Comparison of ENCODE assay signal across 22 cellular contexts in the genomic region with DNA sequence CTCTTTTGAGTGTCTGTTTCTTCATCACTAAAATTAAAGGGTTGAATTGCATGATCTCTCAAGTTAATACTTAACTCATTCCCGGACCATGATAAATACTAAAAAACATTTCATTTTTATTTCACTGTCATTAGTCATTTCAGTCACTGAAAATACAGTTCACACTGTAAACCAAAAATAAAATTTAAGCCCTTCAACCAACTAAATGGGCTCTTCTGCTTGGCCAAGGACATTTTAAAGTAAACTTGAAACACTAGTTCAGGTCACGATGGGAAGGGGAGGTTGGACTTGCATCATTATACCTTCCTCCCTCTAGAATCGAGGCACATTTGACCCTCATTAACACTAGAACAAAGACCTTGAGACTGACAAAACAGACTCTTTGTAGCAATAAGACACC. TPM values are rescaled to one million over a fixed set of nuclear protein-coding genes. Genes with fewer than 3 reads are reported as not detected.
A peak's percentile ranks its signal among the peaks of the same experiment; 100 is the strongest.
DNase-seq lines count a peak whose midpoint lies in the region; ATAC-seq, FAIRE-seq and TF ChIP-seq lines count a peak whose summit lies in the region.
"Had no signal": no experiment of that assay in that cellular context is flagged by ENCODE, and none has a peak within 500 bp of the region (broad histone marks: within the 10 kb centered on the region; RNA-seq: fewer than 3 reads in every experiment).

No MANE protein-coding gene starts in this region.

- H3K27me3 Mint-ChIP-seq in activated T-cell treated with anti-CD3 and anti-CD28 coated beads, Interleukin-2, amount 50 U/mL, for 72 hours (ENCODE audit: low read depth), result no peaks in the 10 kb centered on the region
- H3K27me3 Mint-ChIP-seq in WTC11 (ENCODE audit: low read depth) (peaks cover 9% of the 10 kb centered on the region), nephron progenitor cell (ENCODE audit: low read depth, poor library complexity) (peaks cover 6% of the 10 kb centered on the region)

- intact Hi-C loops in left lung (cut with DNase I), result no loop called here

- FAIRE-seq in GM19239 (lab: Jason Lieb, UNC), result peak; percentile 85
- FAIRE-seq: RCC 7860 had no signal

- POLR2A ChIA-PET in WTC11 (lab: Charles Lee), result no interaction called here

- no peaks in the 10 kb centered on the region for H3K9me3 Mint-ChIP-seq in activated T-cell treated with anti-CD3 and anti-CD28 coated beads, Interleukin-2, amount 50 U/mL, for 72 hours
- H3K9me3 Mint-ChIP-seq in WTC11, result no peaks in the 10 kb centered on the region
- H3K9me3 Mint-ChIP-seq in nephron progenitor cell, result no peaks in the 10 kb centered on the region

- peaks cover 0 to 27% of the 10 kb centered on the region in 2 donors for H3K4me1 ChIP-seq in left lung

- peak overlapping the region; percentile 21 for H3K27ac Mint-ChIP-seq in activated T-cell treated with anti-CD3 and anti-CD28 coated beads, Interleukin-2, amount 50 U/mL, for 72 hours
- H3K27ac Mint-ChIP-seq in WTC11 (peak overlapping the region; percentile 87; the same call in 1 of the 2 replicates), nephron progenitor cell (no peak overlapping the region)

- DNase-seq in activated T-cell treated with anti-CD3 and anti-CD28 coated beads, Interleukin-2, amount 50 U/mL, for 72 hours, result no peak
- DNase-seq in activated T-cell treated with anti-CD3 and anti-CD28 coated beads, Interleukin-2, amount 50 U/mL, for 48 hours, result no peak
- DNase-seq in GM19239 (ENCODE audit: insufficient read length, low spot score) (no peak), WTC11 (ENCODE audit: low spot score) (no peak), left lung (no peak), T-helper 9 cell (no peak), nephron progenitor cell (no peak), SHP77 (lab: John Stamatoyannopoulos, UW) (no peak)
- DNase-seq: 8988T, C1 segment of cervical spinal cord, DMS 273 treated with DMSO at 0.1 percent for 48 hours, IMR-90, NCI-H1105 treated with DMSO at 0.1 percent for 48 hours, NCI-H1694 treated with DMSO at 0.1 percent for 48 hours, NCI-H2107, NCI-H2227 treated with DMSO at 0.1 percent for 48 hours, NCI-H524 treated with DMSO at 0.1 percent for 48 hours, SHP77 treated with DMSO at 0.1 percent for 48 hours had no signal

- H3K9me3 ChIP-seq in left lung, result no peaks in the 10 kb centered on the region

- no peaks in the 10 kb centered on the region for H3K4me1 Mint-ChIP-seq in activated T-cell treated with anti-CD3 and anti-CD28 coated beads, Interleukin-2, amount 50 U/mL, for 72 hours (ENCODE audit: low read depth)
- H3K4me1 Mint-ChIP-seq in WTC11 (peaks cover 3% of the 10 kb centered on the region), nephron progenitor cell (no peaks in the 10 kb centered on the region)

- H3K27me3 ChIP-seq in left lung, result no peaks in the 10 kb centered on the region

- peak overlapping the region; percentile 61 to 86 for H3K27ac ChIP-seq in left lung

- H3K36me3 ChIP-seq in left lung, result no peaks in the 10 kb centered on the region

- no peaks in the 10 kb centered on the region for H3K36me3 Mint-ChIP-seq in activated T-cell treated with anti-CD3 and anti-CD28 coated beads, Interleukin-2, amount 50 U/mL, for 72 hours (ENCODE audit: insufficient read depth in 2 of 2)
- no peaks in the 10 kb centered on the region for H3K36me3 Mint-ChIP-seq in WTC11
- H3K36me3 Mint-ChIP-seq in nephron progenitor cell (ENCODE audit: low read depth), result no peaks in the 10 kb centered on the region

- H3K4me3 Mint-ChIP-seq in activated T-cell treated with anti-CD3 and anti-CD28 coated beads, Interleukin-2, amount 50 U/mL, for 72 hours, result peak overlapping the region in 1 of 2 donors; percentile 29
- H3K4me3 Mint-ChIP-seq in WTC11 (no peak overlapping the region), nephron progenitor cell (no peak overlapping the region)

- no peak for TF ChIP-seq CTCF in WTC11 (IDR thresholded peaks at IDR 0.05)
- no peak for TF ChIP-seq CTCF in left lung (IDR thresholded peaks at IDR 0.05)
- no peak for TF ChIP-seq CTCF in nephron progenitor cell (IDR thresholded peaks at IDR 0.05)

- CTCF ChIA-PET in WTC11 (lab: Charles Lee), result no interaction called here

- H3K4me3 ChIP-seq in left lung, result no peak overlapping the region

- ATAC-seq in activated T-cell treated with anti-CD3 and anti-CD28 coated beads, Interleukin-2, amount 50 U/mL, for 72 hours (replicated peaks in 1 of 2), result no peak
- ATAC-seq in WTC11 (no peak), left lung (no peak)
- ATAC-seq: SK-N-SH treated with all-trans-retinoic acid at 6 μM for 48 hours had no signal

TF ChIP-seq in WTC11, 78 proteins besides CTCF, POLR2A, EP300 and RAD21:
- TF ChIP-seq ZNF121 (CRISPR knock-in tag; IDR thresholded peaks at IDR 0.05), result no peak
- TF ChIP-seq TEAD4 (CRISPR knock-in tag; IDR thresholded peaks at IDR 0.05), result no peak
- TF ChIP-seq EMX1 (CRISPR knock-in tag; IDR thresholded peaks at IDR 0.05), result no peak
- TF ChIP-seq ETV6 (CRISPR knock-in tag; IDR thresholded peaks at IDR 0.05), result no peak
- TF ChIP-seq, protein P1, sequence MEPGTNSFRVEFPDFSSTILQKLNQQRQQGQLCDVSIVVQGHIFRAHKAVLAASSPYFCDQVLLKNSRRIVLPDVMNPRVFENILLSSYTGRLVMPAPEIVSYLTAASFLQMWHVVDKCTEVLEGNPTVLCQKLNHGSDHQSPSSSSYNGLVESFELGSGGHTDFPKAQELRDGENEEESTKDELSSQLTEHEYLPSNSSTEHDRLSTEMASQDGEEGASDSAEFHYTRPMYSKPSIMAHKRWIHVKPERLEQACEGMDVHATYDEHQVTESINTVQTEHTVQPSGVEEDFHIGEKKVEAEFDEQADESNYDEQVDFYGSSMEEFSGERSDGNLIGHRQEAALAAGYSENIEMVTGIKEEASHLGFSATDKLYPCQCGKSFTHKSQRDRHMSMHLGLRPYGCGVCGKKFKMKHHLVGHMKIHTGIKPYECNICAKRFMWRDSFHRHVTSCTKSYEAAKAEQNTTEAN (CRISPR knock-in tag; IDR thresholded peaks at IDR 0.05), result no peak
- no peak for TF ChIP-seq SMAD4 (CRISPR knock-in tag; IDR thresholded peaks at IDR 0.05)
TF ChIP-seq in WTC11: peak in this region for 0.

RNA-seq across cellular contexts. Expression of gene HLA-DRB1, which starts 21.2 kb away (rescaled TPM):
- 10 to 100 TPM in 1 of 2 donors, 1 to 10 TPM in 1; 7.4 to 15.1 TPM for total RNA-seq in activated T-cell treated with anti-CD3 and anti-CD28 coated beads, Interleukin-2, amount 50 U/mL, for 72 hours
- total RNA-seq in WTC11 (2021) (1.4 to 2.3 TPM (median 2.1 TPM) in 3 replicates), left lung (100 to 1,000 TPM; 418 to 665 TPM)
- total RNA-seq: HT-29, IMR-90 had no signal

RNA-seq across cellular contexts. Expression of gene HLA-DQA1, which starts 26.3 kb away (rescaled TPM):
- total RNA-seq in activated T-cell treated with anti-CD3 and anti-CD28 coated beads, Interleukin-2, amount 50 U/mL, for 72 hours, result 1 to 10 TPM; 2.2 to 3.7 TPM
- total RNA-seq in WTC11 (2021) (0.22 to 0.92 TPM (median 0.62 TPM) in 3 replicates), left lung (100 to 1,000 TPM; 137 to 200 TPM)
- total RNA-seq: HT-29, IMR-90, LHCN-M2 had no signal

RNA-seq across cellular contexts. Expression of gene HLA-DQB1, which starts 55.6 kb away (rescaled TPM):
- total RNA-seq in activated T-cell treated with anti-CD3 and anti-CD28 coated beads, Interleukin-2, amount 50 U/mL, for 72 hours, result 1 to 10 TPM; 2.5 to 2.9 TPM
- total RNA-seq in WTC11 (2021), result 0.83 to 3.8 TPM (median 2.6 TPM) in 3 replicates
- total RNA-seq in left lung, result 100 to 1,000 TPM in 1 of 2 donors, 10 to 100 TPM in 1; 56.8 to 172 TPM
- total RNA-seq: HT-29, IMR-90, LHCN-M2 had no signal

Comparison
In these comparisons a context has a peak if more than half of its experiments do, and no peak if none do; other contexts are left out.
1. RNA of gene HLA-DRB1, which starts 21.2 kb away (total RNA-seq): 418 to 665 TPM in left lung; 7.4 to 15.1 TPM in activated T-cell treated with anti-CD3 and anti-CD28 coated beads, Interleukin-2, amount 50 U/mL, for 72 hours and 1.4 to 2.3 TPM in WTC11; every median in the first group is over 10 times any median in the second.
2. RNA of gene HLA-DQA1, which starts 26.3 kb away (total RNA-seq): 137 to 200 TPM in left lung; 2.2 to 3.7 TPM in activated T-cell treated with anti-CD3 and anti-CD28 coated beads, Interleukin-2, amount 50 U/mL, for 72 hours and 0.22 to 0.92 TPM in WTC11; every median in the first group is over 10 times any median in the second.
3. RNA of gene HLA-DQB1, which starts 55.6 kb away (total RNA-seq): 56.8 to 172 TPM in left lung; 2.5 to 2.9 TPM in activated T-cell treated with anti-CD3 and anti-CD28 coated beads, Interleukin-2, amount 50 U/mL, for 72 hours and 0.83 to 3.8 TPM in WTC11; every median in the first group is over 10 times any median in the second.